20 cellular contexts compared by ENCODE assay signal in the genomic region with DNA sequence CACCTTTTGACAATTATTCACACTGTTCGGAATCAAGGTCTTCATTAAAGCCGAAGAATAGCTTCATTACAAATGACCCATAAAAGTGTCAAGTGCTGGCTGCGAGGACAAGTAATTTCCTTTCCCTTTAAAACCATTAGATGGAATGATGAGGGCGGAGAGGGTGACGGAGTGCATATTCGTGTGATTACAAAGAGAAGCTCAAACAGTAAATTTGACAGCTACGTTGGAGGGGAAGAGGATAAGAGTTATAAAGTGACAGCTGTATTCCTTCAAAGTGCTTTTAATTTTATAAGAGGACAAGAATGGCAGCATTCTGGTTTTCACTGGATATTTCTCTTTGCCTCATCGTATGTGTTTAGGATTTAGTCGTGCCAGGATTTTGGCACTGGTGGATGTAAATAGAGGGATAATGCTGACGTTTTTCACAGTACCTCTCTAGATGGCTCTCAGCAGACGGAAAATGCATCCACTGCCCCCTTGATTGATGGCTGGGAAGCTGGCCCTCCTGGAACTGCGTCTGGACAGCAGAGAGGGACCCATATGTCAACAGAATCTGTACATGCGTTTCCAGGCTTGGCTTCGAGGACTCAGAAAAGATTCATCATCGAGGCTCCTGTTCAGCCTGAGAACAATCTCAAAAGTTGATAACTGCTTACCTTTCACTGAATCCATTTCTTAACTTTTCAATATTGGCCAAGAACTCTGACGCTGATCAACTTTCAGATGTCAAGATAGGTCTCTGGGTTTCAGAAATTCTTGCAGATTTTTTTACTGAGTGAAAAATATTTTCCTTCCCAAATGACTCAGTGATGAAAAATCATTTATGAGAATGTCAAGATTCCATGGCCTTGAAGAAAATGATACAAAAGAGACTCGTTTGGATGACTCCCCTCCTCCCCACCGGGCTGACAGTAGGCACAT. TPM values are rescaled to one million over a fixed set of nuclear protein-coding genes. Genes with fewer than 3 reads are reported as not detected.
A peak's percentile ranks its signal among the peaks of the same experiment; 100 is the strongest.
DNase-seq lines count a peak whose midpoint lies in the region; ATAC-seq, FAIRE-seq and TF ChIP-seq lines count a peak whose summit lies in the region.
"Had no signal": no experiment of that assay in that cellular context is flagged by ENCODE, and none has a peak within 500 bp of the region (broad histone marks: within the 10 kb centered on the region; RNA-seq: fewer than 3 reads in every experiment).

No MANE protein-coding gene starts in this region.

- no peaks in the 10 kb centered on the region for H3K79me1 ChIP-seq in mesendoderm (ENCODE audit: low read length)

- H3K56ac ChIP-seq in mesendoderm (ENCODE audit: low read length), result no peak overlapping the region

- FAIRE-seq in urothelium cell line (lab: Jason Lieb, UNC), result no peak
- FAIRE-seq: A549, GM12878, GM18507 had no signal

- H3K36me3 ChIP-seq in lower lobe of right lung, result no peaks in the 10 kb centered on the region
- no peaks in the 10 kb centered on the region for H3K36me3 ChIP-seq in mesendoderm (ENCODE audit: control insufficient read depth, insufficient read depth, low read length)
- H3K36me3 ChIP-seq: Peyer's patch had no signal

- no peaks in the 10 kb centered on the region for H3K27me3 ChIP-seq in lower lobe of right lung (ENCODE audit: low read depth)
- no peaks in the 10 kb centered on the region for H3K27me3 ChIP-seq in mesendoderm (ENCODE audit: insufficient read depth, low read length, poor library complexity)
- H3K27me3 ChIP-seq: Peyer's patch had no signal

- H3K4me3 ChIP-seq in lower lobe of right lung (no peak overlapping the region), mesendoderm (ENCODE audit: low read length) (no peak overlapping the region)
- H3K4me3 ChIP-seq: A549, GM12878, GM23338, Peyer's patch had no signal

- H3K4me2 ChIP-seq in mesendoderm (ENCODE audit: low read length), result no peak overlapping the region
- H3K4me2 ChIP-seq: A549, GM23338 had no signal

- H2BK5ac ChIP-seq in mesendoderm (ENCODE audit: low read length), result no peak overlapping the region

- no CpG with 5 or more reads among the region's 18 CpGs for WGBS in mesendoderm (ENCODE audit: extremely low coverage, insufficient coverage, low lambda C conversion rate)

- H3K9ac ChIP-seq in mesendoderm (ENCODE audit: low read length), result no peak overlapping the region

- H3K4ac ChIP-seq in mesendoderm (ENCODE audit: low read depth, low read length), result no peak overlapping the region

- H3K18ac ChIP-seq in mesendoderm (ENCODE audit: low read length), result no peak overlapping the region

- H3K4me1 ChIP-seq in lower lobe of right lung (no peaks in the 10 kb centered on the region), mesendoderm (ENCODE audit: control insufficient read depth, low read depth, low read length) (no peaks in the 10 kb centered on the region)
- H3K4me1 ChIP-seq: A549, Peyer's patch had no signal

- H4K5ac ChIP-seq in mesendoderm (ENCODE audit: low read length), result no peak overlapping the region

- intact Hi-C loops in lower lobe of right lung (cut with DNase I), result no loop called here

- ATAC-seq in lower lobe of right lung, result peak in 1 of 2 donors; percentile 46
- ATAC-seq: A549, GM12878, GM23338 had no signal

- no peaks in the 10 kb centered on the region for H3K9me3 ChIP-seq in lower lobe of right lung
- H3K9me3 ChIP-seq: A549, Peyer's patch had no signal

- no peak overlapping the region for H4K8ac ChIP-seq in mesendoderm (ENCODE audit: low read depth, low read length)

- no peak overlapping the region for H2BK120ac ChIP-seq in mesendoderm (ENCODE audit: low read depth, low read length)

- H3K79me2 ChIP-seq in mesendoderm (ENCODE audit: control insufficient read depth, insufficient read depth, low read length), result no peaks in the 10 kb centered on the region

- H2AK5ac ChIP-seq in mesendoderm (ENCODE audit: low read length), result no peak overlapping the region

- TF ChIP-seq CTCF in lower lobe of right lung (IDR thresholded peaks at IDR 0.05), result no peak

- peak overlapping the region; percentile 62 for H3K27ac ChIP-seq in lower lobe of right lung
- H3K27ac ChIP-seq in mesendoderm (ENCODE audit: low read depth, low read length), result no peak overlapping the region
- H3K27ac ChIP-seq in substantia nigra (ENCODE audit: low read depth, low read length, poor library complexity, severe bottlenecking), result no peak overlapping the region
- H3K27ac ChIP-seq: A549, Peyer's patch had no signal

- no peak overlapping the region for H3K23ac ChIP-seq in mesendoderm (ENCODE audit: low read length)

- peak; percentile 39 for DNase-seq in NCI-H82 (lab: John Stamatoyannopoulos, UW)
- no peak for DNase-seq in NCI-H82 treated with DMSO at 0.1 percent for 48 hours (lab: John Stamatoyannopoulos, UW; ENCODE audit: unreplicated experiment)
- peak; percentile 79 for DNase-seq in NCI-H774 (lab: John Stamatoyannopoulos, UW)
- no peak for DNase-seq in lower lobe of right lung
- peak; percentile 15 for DNase-seq in urothelium cell line (ENCODE audit: low spot score)
- DNase-seq in mesendoderm, result no peak
- no peak for DNase-seq in substantia nigra (lab: John Stamatoyannopoulos, UW)
- no peak for DNase-seq in stimulated activated CD4-positive, alpha-beta T cell treated with anti-CD3 and anti-CD28 coated beads, Interleukin-2, amount 100 ng/mL, for 48 hours
- DNase-seq: COR-L47, NCI-H146, NCI-H526 treated with DMSO at 0.1 percent for 48 hours, Peyer's patch, SHP77 had no signal

- no peak overlapping the region for H2BK15ac ChIP-seq in mesendoderm (replicated peaks; ENCODE audit: low read depth)

RNA-seq across cellular contexts. Expression of gene IRX2, which starts 50.4 kb away (rescaled TPM):
- 52.1 TPM for total RNA-seq in lower lobe of right lung
- polyA plus RNA-seq in mesendoderm (2013, experiment 1 of 2), result 9.4 TPM
- 10.5 TPM for polyA plus RNA-seq in mesendoderm (2013, experiment 2 of 2)
- total RNA-seq: G401, GM12878, Peyer's patch had no signal
- polyA plus RNA-seq: CD14-positive monocyte, GM12878, IgD-negative memory B cell had no signal

Comparison
In these comparisons a context has a peak if more than half of its experiments do, and no peak if none do; other contexts are left out.
1. DNase-seq: peak in NCI-H82 (single experiment), NCI-H774 (single experiment) and urothelium cell line (single experiment); none in NCI-H82 treated with DMSO at 0.1 percent for 48 hours (single experiment), lower lobe of right lung (single experiment), mesendoderm (single experiment), substantia nigra (0 of 49) and stimulated activated CD4-positive, alpha-beta T cell treated with anti-CD3 and anti-CD28 coated beads, Interleukin-2, amount 100 ng/mL, for 48 hours (0 of 2).